35 cellular contexts compared by ENCODE assay signal in the genomic region with DNA sequence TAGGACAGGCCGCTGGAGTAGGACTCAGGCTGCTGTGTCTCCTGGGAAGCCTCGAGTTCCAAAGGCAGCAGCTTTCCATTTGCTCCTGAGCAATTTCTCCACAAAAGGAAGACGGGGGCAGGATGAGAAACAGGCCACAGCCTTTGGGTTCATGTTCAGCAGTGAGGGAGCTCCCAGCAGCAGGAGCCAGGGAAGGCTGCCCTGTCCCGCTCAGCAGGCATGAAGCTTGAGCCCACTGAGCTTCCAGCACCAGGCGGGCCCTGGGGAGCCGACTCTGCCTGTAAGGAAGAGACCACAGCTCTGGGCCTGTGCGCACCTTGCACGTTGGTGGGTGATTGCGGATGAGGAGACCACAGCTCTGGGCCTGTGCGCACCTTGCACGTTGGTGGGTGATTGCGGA.
"Had no signal": no experiment of that assay in that cellular context is flagged by ENCODE, and none has a peak within 500 bp of the region (broad histone marks: within the 10 kb centered on the region; RNA-seq: fewer than 3 reads in every experiment).

No MANE protein-coding gene starts in this region.

- DNase-seq: Karpas-422, Kasumi-1, KG1, MG63, MM.1S, NCI-H1048, NCI-H1092, NCI-H1092 treated with DMSO at 0.1 percent for 48 hours, NCI-H1105, NCI-H1105 treated with DMSO at 0.1 percent for 48 hours, NCI-H1417, NCI-H1417 treated with DMSO at 0.1 percent for 48 hours, NCI-H1436, NCI-H1436 treated with DMSO at 0.1 percent for 48 hours, NCI-H146, NCI-H1694, NCI-H1694 treated with DMSO at 0.1 percent for 48 hours, NCI-H187, NCI-H187 treated with DMSO at 0.1 percent for 48 hours, NCI-H1930, NCI-H2029, NCI-H2029 treated with DMSO at 0.1 percent for 48 hours, NCI-H2081, NCI-H2081 treated with DMSO at 0.1 percent for 48 hours, NCI-H2107, NCI-H2171, NCI-H2171 treated with DMSO at 0.1 percent for 48 hours, NCI-H2227 treated with DMSO at 0.1 percent for 48 hours, NCI-H226, NCI-H345, NCI-H446, NCI-H446 treated with DMSO at 0.1 percent for 48 hours, NCI-H510A, NCI-H510A treated with DMSO at 0.1 percent for 48 hours had no signal

- H3K36me3 ChIP-seq: MG63 had no signal

- H3K9ac ChIP-seq: KMS-11 had no signal

- H3K27me3 ChIP-seq: MG63 had no signal

- H3K4me3 ChIP-seq: MG63 had no signal

- H3K9me3 ChIP-seq: MG63 had no signal

- H3K4me2 ChIP-seq: KMS-11 had no signal

- H3K27ac ChIP-seq: KMS-11 had no signal
